1 cellular context compared by ENCODE assay signal in the genomic region with DNA sequence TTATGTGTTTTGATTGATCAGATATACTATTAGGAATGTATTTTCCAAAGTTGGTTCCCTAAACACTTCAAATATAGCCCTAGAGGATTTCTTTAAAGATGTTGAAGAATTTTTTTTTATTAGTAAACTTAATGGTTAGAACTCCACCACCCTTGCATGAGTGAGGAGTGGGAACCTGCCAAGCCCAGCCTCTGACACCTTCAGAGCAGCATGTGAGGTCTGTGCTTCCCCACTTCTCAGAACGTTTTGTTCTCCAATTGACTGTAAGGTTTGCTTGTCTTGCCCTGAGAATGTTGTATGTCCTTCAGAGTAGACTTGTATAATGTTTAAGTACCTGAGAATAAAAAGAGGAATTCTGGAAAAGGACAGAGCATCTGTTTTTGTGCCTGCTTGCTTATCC.
TF ChIP-seq lines count a peak whose summit lies in the region.

No MANE protein-coding gene starts in this region.

TF ChIP-seq in IMR-90, 13 proteins besides CTCF, POLR2A, EP300 and RAD21 (continued from another document):
- TF ChIP-seq SMC3 (IDR thresholded peaks at IDR 0.05; ENCODE audit: low read depth, low read length) (no peak), CEBPB (IDR thresholded peaks at IDR 0.05; ENCODE audit: low read depth, low read length) (no peak), ELK1 (IDR thresholded peaks at IDR 0.05; ENCODE audit: borderline replicate concordance, low read depth, low read length) (no peak), MXI1 (IDR thresholded peaks at IDR 0.05; ENCODE audit: borderline replicate concordance, low read depth, low read length) (no peak)
